Comparison of ENCODE assay signal across 1 cellular context in genomic region chr12:9687228-9687627, GRCh38.
TF ChIP-seq lines count a peak whose summit lies in the region.

No MANE protein-coding gene starts in this region.

TF ChIP-seq in K562, 482 proteins besides CTCF, POLR2A, EP300 and RAD21:
- TF ChIP-seq DPF2 (IDR thresholded peaks at IDR 0.05) (0 out of 2 replicates have a peak, but pooled peaks have one; percentile 15), ARID1B (IDR thresholded peaks at IDR 0.05) (0 out of 2 replicates have a peak, but pooled peaks have one; percentile 6), PRDM10 (IDR thresholded peaks at IDR 0.05; ENCODE audit: partially characterized antibody) (peak; percentile 38), PKNOX1 (IDR thresholded peaks at IDR 0.05) (peak; percentile 73), NBN (IDR thresholded peaks at IDR 0.05; ENCODE audit: low read depth) (no peak), E2F5 (CRISPR knock-in tag; IDR thresholded peaks at IDR 0.05) (no peak), POLR2AphosphoS5 (IDR thresholded peaks at IDR 0.05; ENCODE audit: control insufficient read depth, insufficient read depth, low read depth, low read length) (no peak), TAL1 (IDR thresholded peaks at IDR 0.05) (no peak), RBM25 (IDR thresholded peaks at IDR 0.05; ENCODE audit: low read depth, low read length, severe bottlenecking) (no peak), ZBTB11 (CRISPR knock-in tag; IDR thresholded peaks at IDR 0.05) (no peak), ZC3H8 (IDR thresholded peaks at IDR 0.05) (no peak), HDAC1 (IDR thresholded peaks at IDR 0.05) (no peak), FIP1L1 (IDR thresholded peaks at IDR 0.05; ENCODE audit: low read depth, low read length, poor library complexity, severe bottlenecking) (no peak), MCM5 (IDR thresholded peaks at IDR 0.05; ENCODE audit: low read depth) (no peak), JUND (IDR thresholded peaks at IDR 0.05; ENCODE audit: borderline replicate concordance, low read depth, low read length) (peak; percentile 23; the same call in 1 of the 2 replicates), JUND (tag; IDR thresholded peaks at IDR 0.05; ENCODE audit: borderline replicate concordance, low read depth, low read length) (no peak; the same call in 2 of the 3 replicates), SAFB (IDR thresholded peaks at IDR 0.05; ENCODE audit: borderline replicate concordance, low read depth, low read length) (no peak), SMARCE1 (IDR thresholded peaks at IDR 0.05) (no peak)
- TF ChIP-seq, protein P1, sequence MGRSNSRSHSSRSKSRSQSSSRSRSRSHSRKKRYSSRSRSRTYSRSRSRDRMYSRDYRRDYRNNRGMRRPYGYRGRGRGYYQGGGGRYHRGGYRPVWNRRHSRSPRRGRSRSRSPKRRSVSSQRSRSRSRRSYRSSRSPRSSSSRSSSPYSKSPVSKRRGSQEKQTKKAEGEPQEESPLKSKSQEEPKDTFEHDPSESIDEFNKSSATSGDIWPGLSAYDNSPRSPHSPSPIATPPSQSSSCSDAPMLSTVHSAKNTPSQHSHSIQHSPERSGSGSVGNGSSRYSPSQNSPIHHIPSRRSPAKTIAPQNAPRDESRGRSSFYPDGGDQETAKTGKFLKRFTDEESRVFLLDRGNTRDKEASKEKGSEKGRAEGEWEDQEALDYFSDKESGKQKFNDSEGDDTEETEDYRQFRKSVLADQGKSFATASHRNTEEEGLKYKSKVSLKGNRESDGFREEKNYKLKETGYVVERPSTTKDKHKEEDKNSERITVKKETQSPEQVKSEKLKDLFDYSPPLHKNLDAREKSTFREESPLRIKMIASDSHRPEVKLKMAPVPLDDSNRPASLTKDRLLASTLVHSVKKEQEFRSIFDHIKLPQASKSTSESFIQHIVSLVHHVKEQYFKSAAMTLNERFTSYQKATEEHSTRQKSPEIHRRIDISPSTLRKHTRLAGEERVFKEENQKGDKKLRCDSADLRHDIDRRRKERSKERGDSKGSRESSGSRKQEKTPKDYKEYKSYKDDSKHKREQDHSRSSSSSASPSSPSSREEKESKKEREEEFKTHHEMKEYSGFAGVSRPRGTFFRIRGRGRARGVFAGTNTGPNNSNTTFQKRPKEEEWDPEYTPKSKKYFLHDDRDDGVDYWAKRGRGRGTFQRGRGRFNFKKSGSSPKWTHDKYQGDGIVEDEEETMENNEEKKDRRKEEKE (IDR thresholded peaks at IDR 0.05; ENCODE audit: borderline replicate concordance in 1 of 2, control insufficient read depth in 1 of 2, low read depth in 2 of 2, low read length in 1 of 2) = no peak
TF ChIP-seq in K562: peak in this region for 5.
